In genomic region chr5:6551955-6552313, GRCh38 we compare ENCODE assay signal across 26 cellular contexts.
"Had no signal": no experiment of that assay in that cellular context is flagged by ENCODE, and none has a peak within 500 bp of the region (broad histone marks: within the 10 kb centered on the region; RNA-seq: fewer than 3 reads in every experiment).

No MANE protein-coding gene starts in this region.

- H3K27ac ChIP-seq: breast epithelium, cardiac muscle cell, coronary artery, dorsolateral prefrontal cortex had no signal

- ATAC-seq: activated CD4-positive, alpha-beta T cell treated with anti-CD3 and anti-CD28 coated beads for 36 hours; activated T-cell treated with anti-CD3 and anti-CD28 coated beads, Interleukin-2, amount 50 U/mL, for 4 hours; activated T-helper 17 cell treated with anti-CD3 and anti-CD28 coated beads, Interleukin-2, amount 50 U/mL, for 72 hours; esophagus mucosa; T-helper 17 cell had no signal

- H3K4me3 ChIP-seq: breast epithelium, cardiac muscle cell, coronary artery, dorsolateral prefrontal cortex had no signal

- H3K4me1 ChIP-seq: breast epithelium had no signal

- DNase-seq: activated CD4-positive, alpha-beta memory T cell treated with anti-CD3 and anti-CD28 coated beads, Interleukin-2, amount 10 ng/mL, durations not matched to agents 7 days and 5 days; activated CD4-positive, alpha-beta T cell treated with anti-CD3 and anti-CD28 coated beads for 36 hours; activated CD4-positive, alpha-beta T cell treated with anti-CD3 and anti-CD28 coated beads, Interleukin-2, amount 10 ng/mL, durations not matched to agents 24 days and 14 days; activated CD4-positive, CD25-positive, alpha-beta regulatory T cell; activated CD4-positive, CD25-positive, alpha-beta regulatory T cell treated with anti-CD3 and anti-CD28 coated beads, Interleukin-2, amount 50 U/mL, for 72 hours; activated CD8-positive, alpha-beta memory T cell treated with anti-CD3 and anti-CD28 coated beads, Interleukin-2, amount 50 U/mL, for 48 hours; activated effector memory CD4-positive, alpha-beta T cell treated with Interleukin-2 at 50 U/mL for 16 hours; activated gamma-delta T cell treated with Interleukin-2 at 50 U/mL for 16 hours; activated naive CD4-positive, alpha-beta T cell treated with anti-CD3 and anti-CD28 coated beads, Interleukin-2, amount 50 U/mL, for 16 hours; activated naive CD4-positive, alpha-beta T cell treated with Interleukin-2 at 50 U/mL for 16 hours; activated T-cell treated with anti-CD3 and anti-CD28 coated beads, Interleukin-2, amount 50 U/mL, for 4 hours; amniotic stem cell; anterior cingulate cortex; central memory CD4-positive, alpha-beta T cell; effector memory CD4-positive, alpha-beta T cell; endodermal cell; foreskin fibroblast; T-helper 1 cell; T-helper 17 cell; T1000 had no signal

- H3K36me3 ChIP-seq: breast epithelium, cardiac muscle cell had no signal

- H3K9me3 ChIP-seq: breast epithelium had no signal

- H3K27me3 ChIP-seq: cardiac muscle cell had no signal
